ENCODE assay signal across 26 cellular contexts in the genomic region with DNA sequence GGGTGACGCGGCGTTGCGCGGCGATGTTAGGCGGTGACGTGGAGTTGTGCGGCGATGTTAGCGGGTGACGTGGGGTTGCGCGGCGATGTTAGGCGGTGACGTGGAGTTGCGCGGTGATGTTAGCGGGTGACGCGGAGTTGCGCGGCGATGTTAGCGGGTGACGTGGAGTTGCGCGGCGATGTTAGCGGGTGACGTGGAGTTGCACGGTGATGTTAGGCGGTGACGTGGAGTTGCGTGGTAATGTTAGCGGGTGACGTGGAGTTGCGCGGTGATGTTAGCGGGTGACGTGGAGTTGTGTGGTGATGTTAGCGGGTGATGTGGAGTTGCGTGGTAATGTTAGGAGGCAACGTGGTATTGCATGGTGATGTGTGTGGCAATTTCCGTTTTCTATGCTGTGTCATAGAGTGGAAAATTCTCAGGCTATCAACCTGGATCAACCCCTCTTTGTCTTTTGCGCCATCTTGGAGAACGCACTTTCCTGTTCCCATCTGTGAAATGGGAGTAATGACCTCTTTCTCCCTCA.
DNase-seq lines count a peak whose midpoint lies in the region; ATAC-seq, FAIRE-seq and TF ChIP-seq lines count a peak whose summit lies in the region.
"Had no signal": no experiment of that assay in that cellular context is flagged by ENCODE, and none has a peak within 500 bp of the region (broad histone marks: within the 10 kb centered on the region; RNA-seq: fewer than 3 reads in every experiment).

No MANE protein-coding gene starts in this region.

- RAD21 ChIA-PET in GM12878 (lab: Charles Lee; ENCODE audit: unreplicated experiment) = no interaction called here

- H3K4me2 ChIP-seq in GM23338 (no peak overlapping the region), GM12878 (ENCODE audit: control insufficient read depth, insufficient read depth) (no peak overlapping the region)
- H3K4me2 ChIP-seq: A549, BLaER1 had no signal

- H3K36me3 Mint-ChIP-seq in activated T-cell treated with anti-CD3 and anti-CD28 coated beads, Interleukin-2, amount 50 U/mL, for 72 hours (ENCODE audit: insufficient read depth in 2 of 2) = peaks cover 1 to 10% of the 10 kb centered on the region in 2 donors
- peaks cover 37% of the 10 kb centered on the region for H3K36me3 Mint-ChIP-seq in GM23338 (ENCODE audit: low read depth)
- no peaks in the 10 kb centered on the region for H3K36me3 Mint-ChIP-seq in CD4-positive, alpha-beta T cell (ENCODE audit: low read depth)
- H3K36me3 Mint-ChIP-seq: CD8-positive, alpha-beta T cell had no signal

- no peak for DNase-seq in activated T-cell treated with anti-CD3 and anti-CD28 coated beads, Interleukin-2, amount 50 U/mL, for 72 hours
- DNase-seq in activated T-cell treated with anti-CD3 and anti-CD28 coated beads for 4 hours = no peak
- no peak for DNase-seq in GM23338 (ENCODE audit: low spot score)
- no peak for DNase-seq in GM12878 (ENCODE audit: low read depth, low spot score)
- no peak for DNase-seq in CD4-positive, alpha-beta T cell
- no peak for DNase-seq in HT-29 (ENCODE audit: low spot score)
- no peak for DNase-seq in Kasumi-1 (lab: John Stamatoyannopoulos, UW)
- DNase-seq: Calu3; CD8-positive, alpha-beta T cell; EL; H7; HFFc6; Karpas-422; MG63; NCI-H1105 treated with DMSO at 0.1 percent for 48 hours; NCI-H1694; NCI-H2081 treated with DMSO at 0.1 percent for 48 hours; NCI-H446 treated with DMSO at 0.1 percent for 48 hours; NK-92 treated with Interleukin-12 subunit alpha and Interleukin-12 subunit beta, amount 100 ng/mL, for 24 hours; OCI-M1; Right ventricle myocardium superior had no signal

- H3F3A ChIP-seq in GM23338 (replicated peaks; ENCODE audit: low read depth) = 0 out of 2 replicates have a peak, but pooled peaks cover 11% of the 10 kb centered on the region

- H3K36me3 ChIP-seq in GM23338 (ENCODE audit: insufficient read depth) (no peaks in the 10 kb centered on the region), GM12878 (ENCODE audit: control insufficient read depth in 2 of 2, insufficient read depth in 2 of 2, low read length in 1 of 2) (peaks cover 24 to 36% of the 10 kb centered on the region in 2 experiments), neutrophil (peaks cover 10% of the 10 kb centered on the region)

- CTCF ChIA-PET in GM12878 (lab: Yijun Ruan, JAX) = interaction anchor here (0.6 kb wide), 1 partner anchor 31 kb away, joined by 3 read pairs; no protein-coding TSS in a partner anchor
- CTCF ChIA-PET in CD4-positive, alpha-beta T cell (lab: Charles Lee) = no interaction called here

- ATAC-seq in activated T-cell treated with anti-CD3 and anti-CD28 coated beads, Interleukin-2, amount 50 U/mL, for 72 hours (replicated peaks in 1 of 2) = no peak
- ATAC-seq in GM23338 (no peak), GM12878 (no peak)
- ATAC-seq in CD4-positive, alpha-beta T cell (ENCODE audit: poor library complexity) = no peak
- ATAC-seq: A549; CD8-positive, alpha-beta T cell had no signal

- WGBS in GM12878 (ENCODE audit: insufficient coverage, insufficient replicate concordance, low lambda C conversion rate, missing lambda C conversion rate) = 96% methylated on average over 31 of the region's 48 CpGs

- peaks cover 46% of the 10 kb centered on the region for H3K79me2 ChIP-seq in GM23338 (replicated peaks; ENCODE audit: insufficient read depth)
- peaks cover 75% of the 10 kb centered on the region for H3K79me2 ChIP-seq in GM12878 (ENCODE audit: control insufficient read depth, insufficient read depth, low read length)

- H4K20me1 ChIP-seq in GM23338 (replicated peaks; ENCODE audit: insufficient read depth) = no peaks in the 10 kb centered on the region
- H4K20me1 ChIP-seq in GM12878 (ENCODE audit: control insufficient read depth, insufficient read depth) = no peaks in the 10 kb centered on the region

- H3K9me3 ChIP-seq in GM12878 (replicated peaks; ENCODE audit: control insufficient read depth, insufficient read depth, low read length) = peaks cover 8% of the 10 kb centered on the region; the same call in 2 of the 3 replicates
- no peaks in the 10 kb centered on the region for H3K9me3 ChIP-seq in neutrophil
- H3K9me3 ChIP-seq in CD4-positive, alpha-beta T cell (ENCODE audit: control insufficient read depth, low read length) = no peaks in the 10 kb centered on the region
- H3K9me3 ChIP-seq: A549, MG63 had no signal

- TF ChIP-seq RAD21 in GM12878 (IDR thresholded peaks at IDR 0.05; ENCODE audit: insufficient read depth, low read depth, low read length) = no peak

- H3K4me1 ChIP-seq in GM23338 (ENCODE audit: insufficient read depth) = peaks cover 53% of the 10 kb centered on the region
- H3K4me1 ChIP-seq in GM12878 (ENCODE audit: control insufficient read depth, insufficient read depth, low read length) = peaks cover 35% of the 10 kb centered on the region
- H3K4me1 ChIP-seq in neutrophil (ENCODE audit: control insufficient read depth in 1 of 2, insufficient read depth in 1 of 2, low read depth in 1 of 2, low read length in 1 of 2) = peaks cover 31 to 38% of the 10 kb centered on the region in 2 experiments
- H3K4me1 ChIP-seq: A549 had no signal

- H3K4me3 Mint-ChIP-seq in activated T-cell treated with anti-CD3 and anti-CD28 coated beads, Interleukin-2, amount 50 U/mL, for 72 hours = no peak overlapping the region
- H3K4me3 Mint-ChIP-seq in GM23338 = peak overlapping the region; percentile 36; the same call in 2 of the 3 replicates
- no peak overlapping the region for H3K4me3 Mint-ChIP-seq in CD4-positive, alpha-beta T cell
- H3K4me3 Mint-ChIP-seq: CD8-positive, alpha-beta T cell; HFFc6 had no signal

- TF ChIP-seq POLR2A in GM12878 (IDR thresholded peaks at IDR 0.05; ENCODE audit: low read depth, low read length) = no peak

- POLR2A ChIA-PET in GM12878 (lab: Charles Lee) = no interaction called here
- POLR2A ChIA-PET in CD4-positive, alpha-beta T cell (lab: Charles Lee) = no interaction called here

- in situ Hi-C loops in GM12878 (cut with MboI) = no loop called here

- no peak overlapping the region for H3K27ac ChIP-seq in GM23338 (ENCODE audit: low read depth)
- H3K27ac ChIP-seq in GM12878 (ENCODE audit: control insufficient read depth, insufficient read depth) = no peak overlapping the region
- H3K27ac ChIP-seq in neutrophil = peak overlapping the region; percentile 41
- no peak overlapping the region for H3K27ac ChIP-seq in CD4-positive, alpha-beta T cell (ENCODE audit: low read depth, low read length)
- H3K27ac ChIP-seq: A549, BLaER1, SK-N-MC had no signal

- H3K9me3 Mint-ChIP-seq in activated T-cell treated with anti-CD3 and anti-CD28 coated beads, Interleukin-2, amount 50 U/mL, for 72 hours = peaks cover 0 to 10% of the 10 kb centered on the region in 2 donors
- H3K9me3 Mint-ChIP-seq in GM23338 = no peaks in the 10 kb centered on the region
- H3K9me3 Mint-ChIP-seq in CD4-positive, alpha-beta T cell = no peaks in the 10 kb centered on the region

- no TSS peak for BruUV-seq in GM12878 (replicated peaks; lab: Mats Ljungman, UMichigan)

- 0 out of 2 replicates have a peak, but pooled peaks cover 2% of the 10 kb centered on the region for H3K9me2 ChIP-seq in GM23338 (ENCODE audit: insufficient read depth)

- H3K27ac Mint-ChIP-seq in activated T-cell treated with anti-CD3 and anti-CD28 coated beads, Interleukin-2, amount 50 U/mL, for 72 hours = peak overlapping the region; percentile 17
- H3K27ac Mint-ChIP-seq in GM23338 = no peak overlapping the region
- no peak overlapping the region for H3K27ac Mint-ChIP-seq in CD4-positive, alpha-beta T cell
- H3K27ac Mint-ChIP-seq: CD8-positive, alpha-beta T cell; HFFc6 had no signal

- H3K27me3 Mint-ChIP-seq in activated T-cell treated with anti-CD3 and anti-CD28 coated beads, Interleukin-2, amount 50 U/mL, for 72 hours (ENCODE audit: low read depth) = peaks cover 8% of the 10 kb centered on the region
- peaks cover 20% of the 10 kb centered on the region for H3K27me3 Mint-ChIP-seq in GM23338 (ENCODE audit: insufficient read depth, low read depth, poor library complexity)
- peaks cover 4% of the 10 kb centered on the region for H3K27me3 Mint-ChIP-seq in CD4-positive, alpha-beta T cell

- no peak overlapping the region for H3K9ac ChIP-seq in GM12878 (ENCODE audit: control insufficient read depth, insufficient read depth, low read length)
- H3K9ac ChIP-seq: BLaER1 had no signal

- intact Hi-C loops in GM12878 (cut with micrococcal nuclease; ENCODE audit: unreplicated experiment) = no loop called here
- intact Hi-C loops in CD4-positive, alpha-beta T cell (cut with DNase I, micrococcal nuclease) = no loop called here

- peaks cover 28% of the 10 kb centered on the region for H3K4me1 Mint-ChIP-seq in activated T-cell treated with anti-CD3 and anti-CD28 coated beads, Interleukin-2, amount 50 U/mL, for 72 hours (ENCODE audit: low read depth)
- H3K4me1 Mint-ChIP-seq in GM23338 = peaks cover 61% of the 10 kb centered on the region
- H3K4me1 Mint-ChIP-seq in CD4-positive, alpha-beta T cell (ENCODE audit: low read depth) = peaks cover 8% of the 10 kb centered on the region

- no peak overlapping the region for H3K4me3 ChIP-seq in GM23338
- H3K4me3 ChIP-seq in GM12878 = no peak overlapping the region
- H3K4me3 ChIP-seq in neutrophil (ENCODE audit: low read depth in 1 of 2, low read length in 1 of 2) = no peak overlapping the region
- H3K4me3 ChIP-seq: A549, BLaER1, MG63, SK-N-MC had no signal

- H2AFZ ChIP-seq in GM23338 = no peak overlapping the region
- H2AFZ ChIP-seq in GM12878 (ENCODE audit: control insufficient read depth, low read depth, low read length) = no peak overlapping the region

- SMC1A ChIA-PET in GM12878 (lab: Charles Lee; ENCODE audit: uncharacterized antibody, unreplicated experiment) = interaction anchor here (1.6 kb wide), 1 partner anchor 12 kb away, joined by 3 read pairs; no protein-coding TSS in a partner anchor

- FAIRE-seq in GM12878 (lab: Jason Lieb, UNC) = no peak
- FAIRE-seq: A549, GM12892 had no signal

- H3K27me3 ChIP-seq in GM23338 (ENCODE audit: insufficient read depth) (no peaks in the 10 kb centered on the region), GM12878 (replicated peaks in 1 of 2; ENCODE audit: control insufficient read depth in 2 of 2, insufficient read depth in 2 of 2, low read length in 1 of 2) (no peaks in the 10 kb centered on the region), neutrophil (no peaks in the 10 kb centered on the region)
- no peaks in the 10 kb centered on the region for H3K27me3 ChIP-seq in CD4-positive, alpha-beta T cell (ENCODE audit: control insufficient read depth, insufficient read depth, low read length)
- H3K27me3 ChIP-seq: BLaER1, MG63 had no signal

- no peak for TF ChIP-seq CTCF in GM23338 (conservative IDR thresholded peaks at IDR 0.05; ENCODE audit: low read depth in 2 of 2)
- no peak for TF ChIP-seq CTCF in GM12878 (IDR thresholded peaks at IDR 0.05 in 2 of 3, conservative IDR thresholded peaks at IDR 0.05 in 1 of 3; ENCODE audit: control insufficient read depth in 2 of 3, extremely low read depth in 1 of 3, insufficient read depth in 1 of 3, low read depth in 3 of 3, low read length in 3 of 3)
- no peak for TF ChIP-seq CTCF in neutrophil (IDR thresholded peaks at IDR 0.05)
- TF ChIP-seq CTCF in CD4-positive, alpha-beta T cell (IDR thresholded peaks at IDR 0.05) = no peak

- no peak for TF ChIP-seq EP300 in GM12878 (IDR thresholded peaks at IDR 0.05; ENCODE audit: borderline replicate concordance in 1 of 2, control insufficient read depth in 1 of 2, low read depth in 2 of 2, low read length in 2 of 2)

TF ChIP-seq in GM23338, 12 proteins besides CTCF, POLR2A, EP300 and RAD21:
- TF ChIP-seq STAT1 (IDR thresholded peaks at IDR 0.05; ENCODE audit: unreplicated experiment) = no peak
